ENCODE assay signal across 23 cellular contexts in the genomic region with DNA sequence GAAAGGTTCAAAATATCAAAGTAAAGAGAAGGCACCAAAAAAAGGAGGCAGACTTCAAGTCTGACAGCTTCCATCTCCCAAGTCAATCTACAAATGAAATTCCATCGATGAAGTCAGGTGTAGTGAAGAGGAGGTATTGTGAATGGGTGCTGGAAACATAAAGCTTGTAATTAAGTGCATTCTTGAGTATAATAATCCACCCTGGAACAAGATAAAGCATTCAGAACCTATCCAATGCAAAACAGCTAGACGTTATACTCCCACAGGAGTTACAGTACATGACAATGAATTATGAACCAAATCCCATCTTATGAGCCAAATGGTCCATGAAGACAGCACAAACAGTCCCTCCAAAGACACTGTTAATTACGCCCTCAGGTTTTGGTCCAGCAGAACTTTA. TPM values are rescaled to one million over a fixed set of nuclear protein-coding genes. Genes with fewer than 3 reads are reported as not detected.
"Had no signal": no experiment of that assay in that cellular context is flagged by ENCODE, and none has a peak within 500 bp of the region (broad histone marks: within the 10 kb centered on the region; RNA-seq: fewer than 3 reads in every experiment).

No MANE protein-coding gene starts in this region.

- H3K4me1 Mint-ChIP-seq: activated CD4-positive, alpha-beta T cell treated with anti-CD3 and anti-CD28 coated beads, Interleukin-2, amount 10 ng/mL, durations not matched to agents 7 days and 5 days; activated naive CD4-positive, alpha-beta T cell treated with anti-CD3 and anti-CD28 coated beads, Interleukin-2, amount 50 U/mL, for 24 hours; stimulated activated memory B cell treated with anti-CD40 and anti-IgM and Interleukin-4, amounts not matched to agents 10 μg/mL and 1 μg/mL and 100 μg/mL, for 72 hours had no signal

- H3K4me3 ChIP-seq: body of pancreas, cardiac muscle cell, heart left ventricle, lower lobe of right lung, mucosa of descending colon, sigmoid colon, smooth muscle cell, stomach, suprapubic skin, tibial nerve had no signal

- H3K27ac ChIP-seq: body of pancreas, cardiac muscle cell, heart left ventricle, lower lobe of right lung, sigmoid colon, stomach, suprapubic skin, tibial nerve had no signal

- H3K27me3 Mint-ChIP-seq: activated CD4-positive, alpha-beta T cell treated with anti-CD3 and anti-CD28 coated beads, Interleukin-2, amount 10 ng/mL, durations not matched to agents 7 days and 5 days; activated naive CD4-positive, alpha-beta T cell treated with anti-CD3 and anti-CD28 coated beads, Interleukin-2, amount 50 U/mL, for 24 hours; stimulated activated memory B cell treated with anti-CD40 and anti-IgM and Interleukin-4, amounts not matched to agents 10 μg/mL and 1 μg/mL and 100 μg/mL, for 72 hours had no signal

- H3K9me3 Mint-ChIP-seq: activated CD4-positive, alpha-beta T cell treated with anti-CD3 and anti-CD28 coated beads, Interleukin-2, amount 10 ng/mL, durations not matched to agents 7 days and 5 days; activated naive CD4-positive, alpha-beta T cell treated with anti-CD3 and anti-CD28 coated beads, Interleukin-2, amount 50 U/mL, for 24 hours; stimulated activated memory B cell treated with anti-CD40 and anti-IgM and Interleukin-4, amounts not matched to agents 10 μg/mL and 1 μg/mL and 100 μg/mL, for 72 hours had no signal

- H3K27me3 ChIP-seq: body of pancreas, heart left ventricle, sigmoid colon, stomach, suprapubic skin, tibial nerve had no signal

- H3K27ac Mint-ChIP-seq: activated CD4-positive, alpha-beta T cell treated with anti-CD3 and anti-CD28 coated beads, Interleukin-2, amount 10 ng/mL, durations not matched to agents 7 days and 5 days; activated naive CD4-positive, alpha-beta T cell treated with anti-CD3 and anti-CD28 coated beads, Interleukin-2, amount 50 U/mL, for 24 hours; stimulated activated memory B cell treated with anti-CD40 and anti-IgM and Interleukin-4, amounts not matched to agents 10 μg/mL and 1 μg/mL and 100 μg/mL, for 72 hours had no signal

- DNase-seq: activated CD4-positive, alpha-beta T cell treated with anti-CD3 and anti-CD28 coated beads, Interleukin-2, amount 10 ng/mL, durations not matched to agents 7 days and 5 days; activated gamma-delta T cell treated with Interleukin-2 at 50 U/mL for 16 hours; activated T-cell treated with anti-CD3 and anti-CD28 coated beads, Interleukin-2, amount 50 U/mL, for 1 hour; anterior cingulate cortex; body of pancreas; effector CD4-positive, alpha-beta T cell; heart left ventricle; islet precursor cell; left colon; lower lobe of right lung; mesendoderm; mucosa of descending colon; retina; sigmoid colon; stimulated activated CD4-positive, alpha-beta T cell treated with anti-CD3 and anti-CD28 coated beads, Interleukin-15, amount 100 ng/mL, for 24 hours; stomach had no signal

- ATAC-seq: activated CD4-positive, CD25-positive, alpha-beta regulatory T cell treated with anti-CD3 and anti-CD28 coated beads, Interleukin-2, amount 50 U/mL, for 24 hours; body of pancreas; heart left ventricle; left colon; lower lobe of right lung; mucosa of descending colon; stimulated activated memory B cell treated with anti-CD40 and anti-IgM and Interleukin-4, amounts not matched to agents 10 μg/mL and 1 μg/mL and 100 μg/mL, for 72 hours had no signal

- H3K36me3 ChIP-seq: cardiac muscle cell, heart left ventricle, lower lobe of right lung, sigmoid colon, stomach, suprapubic skin, tibial nerve had no signal

- H3K4me1 ChIP-seq: body of pancreas, heart left ventricle, lower lobe of right lung had no signal

- H3K4me3 Mint-ChIP-seq: activated CD4-positive, alpha-beta T cell treated with anti-CD3 and anti-CD28 coated beads, Interleukin-2, amount 10 ng/mL, durations not matched to agents 7 days and 5 days; activated naive CD4-positive, alpha-beta T cell treated with anti-CD3 and anti-CD28 coated beads, Interleukin-2, amount 50 U/mL, for 24 hours; stimulated activated memory B cell treated with anti-CD40 and anti-IgM and Interleukin-4, amounts not matched to agents 10 μg/mL and 1 μg/mL and 100 μg/mL, for 72 hours had no signal

- H3K4me2 ChIP-seq: smooth muscle cell had no signal

- H3K36me3 Mint-ChIP-seq: activated naive CD4-positive, alpha-beta T cell treated with anti-CD3 and anti-CD28 coated beads, Interleukin-2, amount 50 U/mL, for 24 hours; stimulated activated memory B cell treated with anti-CD40 and anti-IgM and Interleukin-4, amounts not matched to agents 10 μg/mL and 1 μg/mL and 100 μg/mL, for 72 hours had no signal

RNA-seq across cellular contexts. Expression of a gene that starts 22.3 kb away (rescaled TPM):
- total RNA-seq: activated CD4-positive, alpha-beta T cell treated with anti-CD3 and anti-CD28 coated beads, Interleukin-2, amount 10 ng/mL, durations not matched to agents 7 days and 5 days had no signal
